Comparison of ENCODE assay signal across 17 cellular contexts in genomic region chr2:37689751-37690150, GRCh38. TPM values are rescaled to one million over a fixed set of nuclear protein-coding genes. Genes with fewer than 3 reads are reported as not detected.
DNase-seq lines count a peak whose midpoint lies in the region; ATAC-seq lines count a peak whose summit lies in the region.
"Had no signal": no experiment of that assay in that cellular context is flagged by ENCODE, and none has a peak within 500 bp of the region (broad histone marks: within the 10 kb centered on the region; RNA-seq: fewer than 3 reads in every experiment).

No MANE protein-coding gene starts in this region.

- H3K27ac Mint-ChIP-seq in effector memory CD8-positive, alpha-beta T cell = no peak overlapping the region
- H3K27ac Mint-ChIP-seq: activated CD4-positive, alpha-beta T cell treated with anti-CD3 and anti-CD28 coated beads for 36 hours; CD4-positive, alpha-beta memory T cell; dendritic cell treated with granulocyte-macrophage colony-stimulating factor and Interleukin-4, amounts not matched to agents 40 ng/mL and 50 ng/mL, for 4 days had no signal

- H3K4me1 ChIP-seq in adipocyte (ENCODE audit: control insufficient read depth, insufficient read depth, low read length) = peaks cover 11% of the 10 kb centered on the region
- H3K4me1 ChIP-seq in skeletal muscle satellite cell (ENCODE audit: control insufficient read depth, insufficient read depth, low read length) = peaks cover 34% of the 10 kb centered on the region

- DNase-seq in M059J (ENCODE audit: low read depth) (peak; percentile 60), adipocyte (ENCODE audit: low read depth) (no peak), iris pigment epithelial cell (ENCODE audit: low read depth) (peak; percentile 25)
- no peak for DNase-seq in activated CD4-positive, CD25-positive, alpha-beta regulatory T cell (lab: John Stamatoyannopoulos, UW)
- DNase-seq in effector memory CD8-positive, alpha-beta T cell = no peak
- DNase-seq: activated CD4-positive, alpha-beta T cell treated with anti-CD3 and anti-CD28 coated beads for 36 hours; activated T-cell treated with anti-CD3 and anti-CD28 coated beads, Interleukin-2, amount 50 U/mL, for 48 hours; CD4-positive, alpha-beta memory T cell; GOT3; naive B cell; NCI-H2171; right lobe of liver; stimulated activated naive CD4-positive, alpha-beta T cell; T-helper 1 cell had no signal

- H3K27me3 ChIP-seq in adipocyte (replicated peaks; ENCODE audit: control insufficient read depth, insufficient read depth, low read length) (no peaks in the 10 kb centered on the region), skeletal muscle satellite cell (ENCODE audit: control insufficient read depth, insufficient read depth, low read length) (no peaks in the 10 kb centered on the region)
- H3K27me3 ChIP-seq: right lobe of liver had no signal

- H3K4me2 ChIP-seq in skeletal muscle satellite cell (ENCODE audit: low read length) = peak overlapping the region; percentile 53

- no peak overlapping the region for H3K4me3 Mint-ChIP-seq in effector memory CD8-positive, alpha-beta T cell
- H3K4me3 Mint-ChIP-seq: activated CD4-positive, alpha-beta T cell treated with anti-CD3 and anti-CD28 coated beads for 36 hours; CD4-positive, alpha-beta memory T cell; dendritic cell treated with granulocyte-macrophage colony-stimulating factor and Interleukin-4, amounts not matched to agents 40 ng/mL and 50 ng/mL, for 4 days; naive B cell had no signal

- H3K4me3 ChIP-seq in adipocyte (ENCODE audit: low read length) (no peak overlapping the region), skeletal muscle satellite cell (ENCODE audit: low read length) (no peak overlapping the region)
- H3K4me3 ChIP-seq: right lobe of liver had no signal

- H3K9me3 ChIP-seq in adipocyte (ENCODE audit: control insufficient read depth, low read length) (no peaks in the 10 kb centered on the region), skeletal muscle satellite cell (replicated peaks; ENCODE audit: low read length) (no peaks in the 10 kb centered on the region)
- H3K9me3 ChIP-seq: right lobe of liver had no signal

- H3K9ac ChIP-seq in adipocyte (ENCODE audit: low read length) = peak overlapping the region; percentile 8
- peak overlapping the region; percentile 65 for H3K9ac ChIP-seq in skeletal muscle satellite cell (ENCODE audit: low read depth, low read length)

- no peak for ATAC-seq in HG02840 (IDR thresholded peaks at IDR 0.05; ENCODE audit: low FRiP score, unreplicated experiment)
- no peak for ATAC-seq in effector memory CD8-positive, alpha-beta T cell (replicated peaks)
- ATAC-seq: activated CD4-positive, alpha-beta T cell treated with anti-CD3 and anti-CD28 coated beads for 36 hours; right lobe of liver had no signal

- H3K36me3 ChIP-seq in adipocyte (ENCODE audit: control insufficient read depth, insufficient read depth, low read length, severe bottlenecking) = no peaks in the 10 kb centered on the region
- no peaks in the 10 kb centered on the region for H3K36me3 ChIP-seq in skeletal muscle satellite cell (ENCODE audit: insufficient read depth, low read length)
- H3K36me3 ChIP-seq: right lobe of liver had no signal

- peaks cover 0 to 3% of the 10 kb centered on the region in 2 donors for H3K9me3 Mint-ChIP-seq in effector memory CD8-positive, alpha-beta T cell

- H3K4me1 Mint-ChIP-seq in effector memory CD8-positive, alpha-beta T cell (ENCODE audit: low read depth in 2 of 2) = no peaks in the 10 kb centered on the region
- H3K4me1 Mint-ChIP-seq: naive B cell had no signal

- H3K36me3 Mint-ChIP-seq in effector memory CD8-positive, alpha-beta T cell (ENCODE audit: insufficient read depth) = no peaks in the 10 kb centered on the region
- H3K36me3 Mint-ChIP-seq: CD4-positive, alpha-beta memory T cell; naive B cell had no signal

- no peaks in the 10 kb centered on the region for H3K27me3 Mint-ChIP-seq in effector memory CD8-positive, alpha-beta T cell
- H3K27me3 Mint-ChIP-seq: activated CD4-positive, alpha-beta T cell treated with anti-CD3 and anti-CD28 coated beads for 36 hours; CD4-positive, alpha-beta memory T cell; dendritic cell treated with granulocyte-macrophage colony-stimulating factor and Interleukin-4, amounts not matched to agents 40 ng/mL and 50 ng/mL, for 4 days had no signal

RNA-seq across cellular contexts. Expression of gene CDC42EP3, which starts 18.3 kb away (rescaled TPM):
- 63.4 and 78.4 TPM in 2 replicates for total RNA-seq in M059J (2014; rRNA removed; shearing (Covaris generic))
- total RNA-seq in skeletal muscle satellite cell (2012; rRNA removed) = 4.6 and 14.9 TPM in 2 replicates

Comparison
In these comparisons a context has a peak if more than half of its experiments do, and no peak if none do; other contexts are left out.
1. DNase-seq: peak in M059J (single experiment) and iris pigment epithelial cell (single experiment); none in adipocyte (single experiment), activated CD4-positive, CD25-positive, alpha-beta regulatory T cell (0 of 4) and effector memory CD8-positive, alpha-beta T cell (0 of 3).